In the genomic region with DNA sequence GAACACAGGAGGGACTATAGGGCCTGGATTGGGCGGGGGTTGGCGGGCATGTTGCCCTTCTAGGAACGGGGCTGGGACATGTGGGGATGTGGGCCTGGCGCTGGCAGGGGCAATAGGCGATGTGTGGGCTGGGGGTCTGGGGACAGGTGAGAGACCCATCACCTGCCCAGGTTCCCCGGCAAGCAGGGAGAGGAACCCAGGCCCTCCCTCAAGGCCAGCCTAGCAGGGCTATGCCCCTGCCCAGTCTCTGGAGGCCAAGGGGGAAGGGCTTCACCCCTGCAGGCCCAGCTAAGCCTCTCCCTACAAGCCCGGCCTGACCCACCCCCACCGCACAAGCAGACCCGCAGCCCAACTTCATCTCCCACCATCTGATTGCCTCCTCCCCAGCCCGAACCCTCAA, we compare ENCODE assay signal across 24 cellular contexts.
"Had no signal": no experiment of that assay in that cellular context is flagged by ENCODE, and none has a peak within 500 bp of the region (broad histone marks: within the 10 kb centered on the region; RNA-seq: fewer than 3 reads in every experiment).

No MANE protein-coding gene starts in this region.

- H3K9ac ChIP-seq: parathyroid adenoma had no signal

- H2AFZ ChIP-seq: parathyroid adenoma had no signal

- DNase-seq: effector CD8-positive, alpha-beta T cell; foreskin melanocyte; heart right ventricle; kidney glomerular epithelial cell; mammary epithelial cell; occipital lobe; psoas muscle; retina; spleen; stimulated activated CD4-positive, alpha-beta T cell treated with anti-CD3 and anti-CD28 coated beads, Interleukin-15, amount 100 ng/mL, for 24 hours; stimulated activated CD4-positive, alpha-beta T cell treated with anti-CD3 and anti-CD28 coated beads, Interleukin-1b, Interleukin-23, amount 100 ng/mL, for 48 hours; stimulated activated CD4-positive, alpha-beta T cell treated with anti-CD3 and anti-CD28 coated beads, Interleukin-4, amount 100 ng/mL, for 24 hours; testis; upper lobe of right lung had no signal

- H3K27ac Mint-ChIP-seq: naive thymus-derived CD8-positive, alpha-beta T cell; stimulated activated naive B cell treated with anti-CD40 and anti-IgM and Interleukin-4, amounts not matched to agents 10 μg/mL and 1 μg/mL and 100 μg/mL, for 72 hours had no signal

- H3K4me1 Mint-ChIP-seq: naive thymus-derived CD8-positive, alpha-beta T cell; neural crest cell had no signal

- H3K36me3 Mint-ChIP-seq: stimulated activated naive B cell treated with anti-CD40 and anti-IgM and Interleukin-4, amounts not matched to agents 10 μg/mL and 1 μg/mL and 100 μg/mL, for 72 hours had no signal

- H3K4me1 ChIP-seq: right lobe of liver, testis, upper lobe of right lung had no signal

- H3K4me3 Mint-ChIP-seq: naive thymus-derived CD8-positive, alpha-beta T cell; neural crest cell; stimulated activated naive B cell treated with anti-CD40 and anti-IgM and Interleukin-4, amounts not matched to agents 10 μg/mL and 1 μg/mL and 100 μg/mL, for 72 hours; stimulated activated naive CD8-positive, alpha-beta T cell treated with anti-CD3 and anti-CD28 coated beads, Interleukin-15, amount 100 ng/mL, for 72 hours had no signal

- H3K27me3 ChIP-seq: right lobe of liver, testis, vagina had no signal

- H3K36me3 ChIP-seq: heart right ventricle, right lobe of liver, spleen, tibial nerve, upper lobe of right lung, vagina had no signal

- H3K79me2 ChIP-seq: parathyroid adenoma had no signal

- H3K9me3 ChIP-seq: heart right ventricle, mucosa of descending colon, psoas muscle, right lobe of liver, spleen, testis, tibial nerve, upper lobe of right lung, vagina had no signal

- H3K27ac ChIP-seq: coronary artery, heart right ventricle, parathyroid adenoma, psoas muscle, right lobe of liver, spleen, testis, tibial nerve, upper lobe of right lung, vagina had no signal

- H3K9me3 Mint-ChIP-seq: naive thymus-derived CD8-positive, alpha-beta T cell; neural crest cell; stimulated activated naive CD8-positive, alpha-beta T cell treated with anti-CD3 and anti-CD28 coated beads, Interleukin-15, amount 100 ng/mL, for 72 hours had no signal

- H3K4me3 ChIP-seq: coronary artery, heart right ventricle, mucosa of descending colon, psoas muscle, right lobe of liver, spleen, testis, tibial nerve, upper lobe of right lung, vagina had no signal
